29 cellular contexts compared by ENCODE assay signal in genomic region chr11:113934797-113935196, GRCh38. TPM values are rescaled to one million over a fixed set of nuclear protein-coding genes. Genes with fewer than 3 reads are reported as not detected.
"Had no signal": no experiment of that assay in that cellular context is flagged by ENCODE, and none has a peak within 500 bp of the region (broad histone marks: within the 10 kb centered on the region; RNA-seq: fewer than 3 reads in every experiment).

No MANE protein-coding gene starts in this region.

- H3K27me3 ChIP-seq: spleen had no signal

- DNase-seq: activated B cell treated with CpG ODN at 0.5 μM for 24 hours; activated CD4-positive, alpha-beta T cell treated with anti-CD3 and anti-CD28 coated beads for 36 hours; activated CD4-positive, alpha-beta T cell treated with anti-CD3 and anti-CD28 coated beads, Interleukin-2, amount 50 U/mL, for 4 hours; activated CD8-positive, alpha-beta memory T cell treated with anti-CD3 and anti-CD28 coated beads for 24 hours; activated CD8-positive, alpha-beta memory T cell treated with anti-CD3 and anti-CD28 coated beads, Interleukin-2, amount 50 U/mL, for 4 hours; activated naive CD4-positive, alpha-beta T cell; activated naive CD8-positive, alpha-beta T cell treated with anti-CD3 and anti-CD28 coated beads, Interleukin-2, amount 10 ng/mL, durations not matched to agents 7 days and 5 days; activated T-cell treated with anti-CD3 and anti-CD28 coated beads, Interleukin-2, amount 50 U/mL, for 24 hours; amniotic stem cell; cerebellar nuclear complex; endodermal cell; esophagus squamous epithelium; gastrocnemius medialis; hippocampal formation; left ventricle myocardium superior; mammary epithelial cell; midbrain; retina; spleen; stimulated activated CD4-positive, alpha-beta T cell treated with anti-CD3 and anti-CD28 coated beads, Interleukin-4, amount 100 ng/mL, for 1 hour; stimulated activated naive CD4-positive, alpha-beta T cell treated with Interleukin-2 at 50 U/mL for 16 hours; T-helper 9 cell had no signal

- H3K9me3 ChIP-seq: esophagus squamous epithelium, gastrocnemius medialis, spleen, thoracic aorta had no signal

- H3K36me3 ChIP-seq: esophagus squamous epithelium, gastrocnemius medialis, spleen, thoracic aorta had no signal

- ATAC-seq: activated CD4-positive, alpha-beta T cell treated with anti-CD3 and anti-CD28 coated beads for 36 hours; activated T-helper 17 cell treated with anti-CD3 and anti-CD28 coated beads, Interleukin-2, amount 50 U/mL, for 72 hours; gastrocnemius medialis; left ventricle myocardium superior; natural killer cell treated with Interleukin-12 subunit alpha and Interleukin-12 subunit beta and Interleukin-15 and Interleukin-18, amount 100 ng/mL, for 72 hours had no signal

- H3K4me1 ChIP-seq: esophagus squamous epithelium, gastrocnemius medialis, spleen had no signal

- H3K4me3 ChIP-seq: coronary artery, esophagus squamous epithelium, gastrocnemius medialis, spleen, thoracic aorta had no signal

- H3K27ac ChIP-seq: coronary artery, esophagus squamous epithelium, gastrocnemius medialis, spleen, thoracic aorta had no signal

RNA-seq across cellular contexts. Expression of gene HTR3B, which starts 30.2 kb away (rescaled TPM):
- total RNA-seq: activated CD4-positive, alpha-beta T cell treated with anti-CD3 and anti-CD28 coated beads for 36 hours; activated naive CD8-positive, alpha-beta T cell treated with anti-CD3 and anti-CD28 coated beads, Interleukin-2, amount 10 ng/mL, durations not matched to agents 7 days and 5 days; activated T-helper 17 cell treated with anti-CD3 and anti-CD28 coated beads, Interleukin-2, amount 50 U/mL, for 72 hours; bronchial epithelial cell; endodermal cell; gastrocnemius medialis; left ventricle myocardium superior; mammary epithelial cell; natural killer cell treated with Interleukin-12 subunit alpha and Interleukin-12 subunit beta and Interleukin-15 and Interleukin-18, amount 100 ng/mL, for 72 hours; osteocyte; progenitor cell of endocrine pancreas; spleen; thoracic aorta had no signal

RNA-seq across cellular contexts. Expression of gene HTR3A, which starts 40.1 kb away (rescaled TPM):
- total RNA-seq: activated CD4-positive, alpha-beta T cell treated with anti-CD3 and anti-CD28 coated beads for 36 hours; activated naive CD8-positive, alpha-beta T cell treated with anti-CD3 and anti-CD28 coated beads, Interleukin-2, amount 10 ng/mL, durations not matched to agents 7 days and 5 days; activated T-helper 17 cell treated with anti-CD3 and anti-CD28 coated beads, Interleukin-2, amount 50 U/mL, for 72 hours; bronchial epithelial cell; esophagus squamous epithelium; gastrocnemius medialis; left ventricle myocardium superior; mammary epithelial cell; natural killer cell treated with Interleukin-12 subunit alpha and Interleukin-12 subunit beta and Interleukin-15 and Interleukin-18, amount 100 ng/mL, for 72 hours; osteocyte; progenitor cell of endocrine pancreas; thoracic aorta had no signal
